ENCODE assay signal across 16 cellular contexts in genomic region chr17:4849011-4849536, GRCh38. TPM values are rescaled to one million over a fixed set of nuclear protein-coding genes. Genes with fewer than 3 reads are reported as not detected.
A peak's percentile ranks its signal among the peaks of the same experiment; 100 is the strongest.
DNase-seq lines count a peak whose midpoint lies in the region; ATAC-seq, FAIRE-seq and TF ChIP-seq lines count a peak whose summit lies in the region.
"Had no signal": no experiment of that assay in that cellular context is flagged by ENCODE, and none has a peak within 500 bp of the region (broad histone marks: within the 10 kb centered on the region; RNA-seq: fewer than 3 reads in every experiment).

No MANE protein-coding gene starts in this region.

- peak overlapping the region; percentile 53 for H3K9ac ChIP-seq in HUES48 (ENCODE audit: low read depth, low read length)
- peak overlapping the region in 2 of 4 experiments; percentile 31 to 42; a peak in 4 of 7 replicates for H3K9ac ChIP-seq in H1 (replicated peaks in 1 of 4; ENCODE audit: extremely low read depth in 1 of 4, low read depth in 3 of 4, low read length in 3 of 4)

- no peak overlapping the region for H2AFZ ChIP-seq in H1 (ENCODE audit: low read length)

- H3K23me2 ChIP-seq in H1 (ENCODE audit: low read depth, low read length): peaks cover 7% of the 10 kb centered on the region; the same call in 1 of the 2 replicates

- no peak overlapping the region for H3K14ac ChIP-seq in H1 (ENCODE audit: insufficient read length)

- H3K79me1 ChIP-seq in H1 (ENCODE audit: low read depth, low read length): peaks cover 17% of the 10 kb centered on the region

- no peak overlapping the region for H3K4me3 Mint-ChIP-seq in mesothelial cell of epicardium
- H3K4me3 Mint-ChIP-seq: activated naive CD4-positive, alpha-beta T cell treated with anti-CD3 and anti-CD28 coated beads, Interleukin-2, amount 50 U/mL, for 24 hours had no signal

- no peak for TF ChIP-seq RAD21 in H1 (IDR thresholded peaks at IDR 0.05 in 1 of 2, conservative IDR thresholded peaks at IDR 0.05 in 1 of 2; ENCODE audit: low read depth in 2 of 2, low read length in 2 of 2)

- no peak overlapping the region for H3K23ac ChIP-seq in H1 (ENCODE audit: insufficient read length)

- no peaks in the 10 kb centered on the region for H3K27me3 Mint-ChIP-seq in mesothelial cell of epicardium (ENCODE audit: low read depth)
- H3K27me3 Mint-ChIP-seq: activated naive CD4-positive, alpha-beta T cell treated with anti-CD3 and anti-CD28 coated beads, Interleukin-2, amount 50 U/mL, for 24 hours had no signal

- H3K9me3 ChIP-seq in HUES48 (ENCODE audit: control insufficient read depth, insufficient read depth, low read length): no peaks in the 10 kb centered on the region
- H3K9me3 ChIP-seq in H1 (ENCODE audit: insufficient read depth in 2 of 2, low read depth in 1 of 2, low read length in 1 of 2): no peaks in the 10 kb centered on the region
- H3K9me3 ChIP-seq: neutrophil, uterus had no signal

- no peak for FAIRE-seq in H1 (lab: Jason Lieb, UNC)

- peak overlapping the region; percentile 47 to 58 for H3K4me2 ChIP-seq in H1 (ENCODE audit: insufficient read depth in 1 of 2, low read depth in 2 of 2, low read length in 2 of 2)

- DNase-seq in AG08395 (ENCODE audit: low spot score): peak; percentile 27
- peak in 1 of 2 experiments; percentile 47 for DNase-seq in H1 (ENCODE audit: low read depth in 1 of 2, low spot score in 2 of 2)
- no peak for DNase-seq in mesothelial cell of epicardium (ENCODE audit: low spot score in 2 of 2, unreplicated experiment in 2 of 2)
- DNase-seq in cortex of kidney (lab: John Stamatoyannopoulos, UW): no peak
- no peak for DNase-seq in GM20000 (ENCODE audit: low spot score)
- DNase-seq in activated CD8-positive, alpha-beta memory T cell treated with anti-CD3 and anti-CD28 coated beads for 24 hours: no peak
- DNase-seq: ACHN; activated CD8-positive, alpha-beta memory T cell treated with anti-CD3 and anti-CD28 coated beads, Interleukin-2, amount 50 U/mL, for 48 hours; cerebellar nuclear complex; Karpas-422; NCI-H2029; uterus had no signal

- CTCF ChIA-PET in H1 (lab: Charles Lee; ENCODE audit: partially characterized antibody): interaction anchor here (0.5 to 1.4 kb wide), 4 partner anchors 12 to 81 kb away, joined by 3 to 5 read pairs (median 4); no protein-coding TSS in a partner anchor

- H3K4me1 ChIP-seq in HUES48 (ENCODE audit: control insufficient read depth, insufficient read depth, low read length) (peaks cover 37% of the 10 kb centered on the region), H1 (replicated peaks in 1 of 4; ENCODE audit: control insufficient read depth in 3 of 4, insufficient read depth in 4 of 4, low read length in 3 of 4) (peaks cover 11 to 32% (median 25%) of the 10 kb centered on the region in 4 experiments)
- H3K4me1 ChIP-seq: uterus had no signal

- no peaks in the 10 kb centered on the region for H4K20me1 ChIP-seq in H1 (replicated peaks in 1 of 2; ENCODE audit: control insufficient read depth in 1 of 2, insufficient read depth in 2 of 2, low read length in 2 of 2)

- H2AK5ac ChIP-seq in H1 (ENCODE audit: low read depth, low read length): no peak overlapping the region

- H3K27ac ChIP-seq in HUES48 (ENCODE audit: low read depth, low read length): peak overlapping the region; percentile 97
- peak overlapping the region; percentile 73 for H3K27ac ChIP-seq in H1 (ENCODE audit: low read depth, low read length)
- H3K27ac ChIP-seq: neutrophil, uterus had no signal

- H2BK5ac ChIP-seq in H1 (ENCODE audit: low read depth, low read length): peak overlapping the region; percentile 84

- H3K56ac ChIP-seq in H1 (replicated peaks; ENCODE audit: insufficient read length, low read depth, low read length): no peak overlapping the region

- no peak for ATAC-seq in HG02759 (IDR thresholded peaks at IDR 0.05; ENCODE audit: unreplicated experiment)

- TF ChIP-seq EP300 in H1 (IDR thresholded peaks at IDR 0.05; ENCODE audit: borderline replicate concordance in 1 of 2, low read depth in 2 of 2, low read length in 2 of 2): no peak

- no peak overlapping the region for H2BK20ac ChIP-seq in H1 (ENCODE audit: low read length)

- peaks cover 11% of the 10 kb centered on the region for H3K36me3 Mint-ChIP-seq in mesothelial cell of epicardium

- peak overlapping the region; percentile 52 for H2BK12ac ChIP-seq in H1 (ENCODE audit: low read depth, low read length)

- H4K8ac ChIP-seq in H1 (ENCODE audit: extremely low read depth, insufficient read depth, low read length): peak overlapping the region; percentile 28; the same call in 1 of the 2 replicates

- H3K4me1 Mint-ChIP-seq in mesothelial cell of epicardium: peaks cover 52% of the 10 kb centered on the region

- H3K27ac Mint-ChIP-seq in mesothelial cell of epicardium: peak overlapping the region; percentile 96
- H3K27ac Mint-ChIP-seq: activated naive CD4-positive, alpha-beta T cell treated with anti-CD3 and anti-CD28 coated beads, Interleukin-2, amount 50 U/mL, for 24 hours had no signal

- no peaks in the 10 kb centered on the region for H3K36me3 ChIP-seq in HUES48 (ENCODE audit: control insufficient read depth, insufficient read depth, low read length)
- H3K36me3 ChIP-seq in H1 (ENCODE audit: control insufficient read depth in 2 of 4, insufficient read depth in 4 of 4, low read length in 3 of 4): no peaks in the 10 kb centered on the region; a peak in 1 of 8 replicates
- H3K36me3 ChIP-seq: uterus had no signal

- TF ChIP-seq POLR2A in H1 (IDR thresholded peaks at IDR 0.05; ENCODE audit: control extremely low read depth in 1 of 2, low read depth in 2 of 2, low read length in 2 of 2): no peak

- H3K4me3 ChIP-seq in HUES48 (ENCODE audit: low read depth, low read length) (0 out of 2 replicates have a peak overlapping the region, but pooled peaks have one; percentile 27), H1 (ENCODE audit: extremely low read depth in 1 of 4, insufficient read depth in 2 of 4, low read depth in 3 of 4, low read length in 4 of 4) (peak overlapping the region in 1 of 4 experiments; percentile 32; a peak in 1 of 8 replicates)
- H3K4me3 ChIP-seq: uterus had no signal

- H3K18ac ChIP-seq in H1 (ENCODE audit: extremely low read depth, low read length): peak overlapping the region; percentile 78; the same call in 1 of the 2 replicates

- no peak for TF ChIP-seq CTCF in H1 (IDR thresholded peaks at IDR 0.05; ENCODE audit: control extremely low read depth in 1 of 3, insufficient read depth in 1 of 3, low read depth in 1 of 3, low read length in 3 of 3)
- TF ChIP-seq CTCF in mesothelial cell of epicardium (IDR thresholded peaks at IDR 0.05; ENCODE audit: unreplicated experiment): no peak
- TF ChIP-seq CTCF in GM20000 (IDR thresholded peaks at IDR 0.05; ENCODE audit: extremely low read depth, missing control alignments): no peak

- peak overlapping the region; percentile 27 for H3K4ac ChIP-seq in H1 (replicated peaks; ENCODE audit: insufficient read length, low read depth, low read length)

- peaks cover 4 to 59% of the 10 kb centered on the region in 2 experiments for H3K79me2 ChIP-seq in H1 (ENCODE audit: control insufficient read depth in 1 of 2, insufficient read depth in 2 of 2, low read length in 2 of 2)

- POLR2A ChIA-PET in H1 (lab: Charles Lee; ENCODE audit: partially characterized antibody): interaction anchor here (0.6 to 3.1 kb wide), 9 partner anchors 10 to 77 kb away, joined by 3 to 15 read pairs (median 3); no protein-coding TSS in a partner anchor

- 56% methylated on average over 5 of the region's 5 CpGs; no CpG with 5 or more reads in 1 of the 2 experiments for WGBS in H1 (ENCODE audit: extremely low coverage in 1 of 2, insufficient coverage in 1 of 2, insufficient read length in 1 of 2, insufficient replicate concordance in 2 of 2, low coverage in 1 of 2, low lambda C conversion rate in 2 of 2, missing lambda C conversion rate in 1 of 2), 2 experiments

- H4K91ac ChIP-seq in H1 (replicated peaks; ENCODE audit: insufficient read length, low read length): peak overlapping the region; percentile 83

- H3K9me3 Mint-ChIP-seq in mesothelial cell of epicardium: no peaks in the 10 kb centered on the region

- peak overlapping the region; percentile 38 for H4K5ac ChIP-seq in H1 (ENCODE audit: insufficient read length, low read depth, low read length)

- H2BK120ac ChIP-seq in H1 (replicated peaks; ENCODE audit: low read depth, low read length): peak overlapping the region; percentile 57

- H3K27me3 ChIP-seq in HUES48 (ENCODE audit: control insufficient read depth, insufficient read depth, low read length) (no peaks in the 10 kb centered on the region), H1 (replicated peaks in 1 of 4; ENCODE audit: control insufficient read depth in 3 of 4, extremely low read depth in 1 of 4, insufficient read depth in 3 of 4, low read length in 3 of 4) (no peaks in the 10 kb centered on the region)
- H3K27me3 ChIP-seq: neutrophil, uterus had no signal

- 0 out of 2 replicates have a peak overlapping the region, but pooled peaks have one; percentile 12 for H2BK15ac ChIP-seq in H1 (ENCODE audit: low read length)

RNA-seq across cellular contexts. Expression of gene MINK1, which starts 15.9 kb away (rescaled TPM):
- 74.4 and 77.7 TPM in 2 replicates for total RNA-seq in H1 (2021; fragmentation: NEBNext Ultra II Directional; extraction: Animal tissue kit (Norgen Biotek cat#: 25700))
- 26.9 and 44.8 TPM in 2 replicates for polyA plus RNA-seq in H1 (2011; rRNA removed)
- 38.8 TPM for polyA plus RNA-seq in H1 (2011; cell fraction: cytosol; rRNA removed)
- polyA plus RNA-seq in H1 (2011; cell fraction: nucleus; rRNA removed): 239 TPM
- polyA plus RNA-seq in H1 (2012, experiment 1 of 2): 69.2 to 78.6 TPM (median 71.3 TPM) in 4 replicates
- polyA plus RNA-seq in H1 (2012, experiment 2 of 2): 36.3 TPM
- 30.5 TPM for polyA plus RNA-seq in H1 (2013, experiment 1 of 2)
- 28.3 TPM for polyA plus RNA-seq in H1 (2013, experiment 2 of 2)
- 70.0 and 80.8 TPM in 2 replicates for polyA minus RNA-seq in H1 (2011; rRNA and poly(A)+ RNA removed)
- 33.0 TPM for polyA minus RNA-seq in H1 (2011; cell fraction: cytosol; rRNA and poly(A)+ RNA removed)
- 42.4 TPM for polyA minus RNA-seq in H1 (2011; cell fraction: nucleus; rRNA and poly(A)+ RNA removed)
- 113 to 117 TPM (median 114 TPM) in 3 replicates for total RNA-seq in mesothelial cell of epicardium

RNA-seq across cellular contexts. Expression of gene PLD2, which starts 42.1 kb away (rescaled TPM):
- total RNA-seq in H1 (2021; fragmentation: NEBNext Ultra II Directional; extraction: Animal tissue kit (Norgen Biotek cat#: 25700)): 48.4 and 53.0 TPM in 2 replicates
- polyA plus RNA-seq in H1 (2011; rRNA removed): 44.3 and 59.8 TPM in 2 replicates
- 59.0 TPM for polyA plus RNA-seq in H1 (2011; cell fraction: cytosol; rRNA removed)
- polyA plus RNA-seq in H1 (2011; cell fraction: nucleus; rRNA removed): 192 TPM
- polyA plus RNA-seq in H1 (2012, experiment 1 of 2): 47.0 to 64.6 TPM (median 57.7 TPM) in 4 replicates
- polyA plus RNA-seq in H1 (2012, experiment 2 of 2): 40.2 TPM
- 22.1 TPM for polyA plus RNA-seq in H1 (2013, experiment 1 of 2)
- polyA plus RNA-seq in H1 (2013, experiment 2 of 2): 21.0 TPM
- polyA minus RNA-seq in H1 (2011; rRNA and poly(A)+ RNA removed): 55.5 and 60.1 TPM in 2 replicates
- polyA minus RNA-seq in H1 (2011; cell fraction: cytosol; rRNA and poly(A)+ RNA removed): 31.8 TPM
- 49.7 TPM for polyA minus RNA-seq in H1 (2011; cell fraction: nucleus; rRNA and poly(A)+ RNA removed)
- 77.3 to 83.6 TPM (median 82.5 TPM) in 3 replicates for total RNA-seq in mesothelial cell of epicardium

RNA-seq across cellular contexts. Expression of gene C17orf107, which starts 50.3 kb away (rescaled TPM):
- 0.38 and 0.39 TPM in 2 replicates for total RNA-seq in H1 (2021; fragmentation: NEBNext Ultra II Directional; extraction: Animal tissue kit (Norgen Biotek cat#: 25700))
- 0.45 and 0.67 TPM in 2 replicates for polyA plus RNA-seq in H1 (2011; rRNA removed)
- 0.45 TPM for polyA plus RNA-seq in H1 (2011; cell fraction: cytosol; rRNA removed)
- polyA plus RNA-seq in H1 (2011; cell fraction: nucleus; rRNA removed): 1.1 TPM
- polyA plus RNA-seq in H1 (2012, experiment 1 of 2): 0.48 to 0.87 TPM (median 0.69 TPM) in 4 replicates
- polyA plus RNA-seq in H1 (2012, experiment 2 of 2): 0.34 TPM
- 0.45 TPM for polyA plus RNA-seq in H1 (2013, experiment 1 of 2)
- 0.35 TPM for polyA plus RNA-seq in H1 (2013, experiment 2 of 2)
- 0.24 and 0.38 TPM in 2 replicates for polyA minus RNA-seq in H1 (2011; rRNA and poly(A)+ RNA removed)
- 0.95 TPM for polyA minus RNA-seq in H1 (2011; cell fraction: cytosol; rRNA and poly(A)+ RNA removed)
- polyA minus RNA-seq in H1 (2011; cell fraction: nucleus; rRNA and poly(A)+ RNA removed): 1.2 TPM
- total RNA-seq in mesothelial cell of epicardium: 8.6 to 9.3 TPM (median 9.2 TPM) in 3 replicates

RNA-seq across cellular contexts. Expression of gene PSMB6, which starts 53.1 kb away (rescaled TPM):
- 264 and 278 TPM in 2 replicates for total RNA-seq in H1 (2021; fragmentation: NEBNext Ultra II Directional; extraction: Animal tissue kit (Norgen Biotek cat#: 25700))
- polyA plus RNA-seq in H1 (2011; rRNA removed): 635 and 737 TPM in 2 replicates
- 524 TPM for polyA plus RNA-seq in H1 (2011; cell fraction: cytosol; rRNA removed)
- polyA plus RNA-seq in H1 (2011; cell fraction: nucleus; rRNA removed): 323 TPM
- polyA plus RNA-seq in H1 (2012, experiment 1 of 2): 261 to 426 TPM (median 395 TPM) in 4 replicates
- polyA plus RNA-seq in H1 (2012, experiment 2 of 2): 280 TPM
- polyA plus RNA-seq in H1 (2013, experiment 1 of 2): 303 TPM
- 320 TPM for polyA plus RNA-seq in H1 (2013, experiment 2 of 2)
- 293 and 336 TPM in 2 replicates for polyA minus RNA-seq in H1 (2011; rRNA and poly(A)+ RNA removed)
- polyA minus RNA-seq in H1 (2011; cell fraction: cytosol; rRNA and poly(A)+ RNA removed): 101 TPM
- polyA minus RNA-seq in H1 (2011; cell fraction: nucleus; rRNA and poly(A)+ RNA removed): 78.6 TPM
- 98.2 to 102 TPM (median 102 TPM) in 3 replicates for total RNA-seq in mesothelial cell of epicardium
